In genomic region chr12:65372574-65372973, GRCh38 we compare ENCODE assay signal across 12 cellular contexts.
DNase-seq lines count a peak whose midpoint lies in the region; ATAC-seq and TF ChIP-seq lines count a peak whose summit lies in the region.
"Had no signal": no experiment of that assay in that cellular context is flagged by ENCODE, and none has a peak within 500 bp of the region (broad histone marks: within the 10 kb centered on the region; RNA-seq: fewer than 3 reads in every experiment).

No MANE protein-coding gene starts in this region.

- TF ChIP-seq CTCF in AG09319 (IDR thresholded peaks at IDR 0.05; ENCODE audit: low read depth, low read length): no peak
- no peak for TF ChIP-seq CTCF in choroid plexus epithelial cell (conservative IDR thresholded peaks at IDR 0.05; ENCODE audit: low read depth, low read length)
- TF ChIP-seq CTCF in foreskin fibroblast (IDR thresholded peaks at IDR 0.05; ENCODE audit: low read depth, low read length): no peak
- TF ChIP-seq CTCF in heart right ventricle (IDR thresholded peaks at IDR 0.05): no peak
- no peak for TF ChIP-seq CTCF in Calu3 (IDR thresholded peaks at IDR 0.05; ENCODE audit: unreplicated experiment)

- no peak overlapping the region for H3K4me3 ChIP-seq in choroid plexus epithelial cell (ENCODE audit: low read depth, low read length)
- no peak overlapping the region for H3K4me3 ChIP-seq in foreskin fibroblast (ENCODE audit: low read depth in 1 of 2, low read length in 2 of 2)
- H3K4me3 ChIP-seq in heart right ventricle: no peak overlapping the region
- H3K4me3 ChIP-seq: HAP-1 had no signal

- no peak overlapping the region for H3K27ac Mint-ChIP-seq in Calu3 (ENCODE audit: unreplicated experiment)
- H3K27ac Mint-ChIP-seq: CD4-positive, CD25-positive, alpha-beta regulatory T cell had no signal

- no peaks in the 10 kb centered on the region for H3K4me1 ChIP-seq in heart right ventricle

- ATAC-seq in heart right ventricle: no peak
- no peak for ATAC-seq in activated CD4-positive, CD25-positive, alpha-beta regulatory T cell treated with anti-CD3 and anti-CD28 coated beads, Interleukin-2, amount 50 U/mL, for 24 hours

- DNase-seq in AG09319 (ENCODE audit: extremely low read depth, low read depth): peak; percentile 54
- DNase-seq in EH (ENCODE audit: low read depth): peak; percentile 47
- peak; percentile 48 for DNase-seq in choroid plexus epithelial cell (ENCODE audit: low read depth)
- DNase-seq in foreskin fibroblast: peak; percentile 3 to 4
- no peak for DNase-seq in heart right ventricle
- no peak for DNase-seq in Calu3
- DNase-seq in activated CD4-positive, alpha-beta T cell treated with anti-CD3 and anti-CD28 coated beads, Interleukin-2, amount 50 U/mL, for 48 hours: no peak
- DNase-seq: CD4-positive, CD25-positive, alpha-beta regulatory T cell; DMS 273 treated with DMSO at 0.1 percent for 48 hours; GOT3 had no signal

- H3K27ac ChIP-seq in heart right ventricle: no peak overlapping the region

- H3K4me1 Mint-ChIP-seq in Calu3 (ENCODE audit: low read depth, unreplicated experiment): no peaks in the 10 kb centered on the region
- H3K4me1 Mint-ChIP-seq: CD4-positive, CD25-positive, alpha-beta regulatory T cell had no signal

- CTCF ChIA-PET in Calu3 (lab: Charles Lee): interaction anchor here (0.6 to 1.2 kb wide), 2 partner anchors 184 to 576 kb away, joined by 3 to 5 read pairs; no protein-coding TSS in a partner anchor

- no peaks in the 10 kb centered on the region for H3K36me3 Mint-ChIP-seq in Calu3 (ENCODE audit: insufficient read depth, unreplicated experiment)
- H3K36me3 Mint-ChIP-seq: CD4-positive, CD25-positive, alpha-beta regulatory T cell had no signal

- no peaks in the 10 kb centered on the region for H3K27me3 Mint-ChIP-seq in Calu3 (ENCODE audit: unreplicated experiment)

- intact Hi-C loops in heart right ventricle (cut with DNase I): no loop called here
- intact Hi-C loops in Calu3 (cut with micrococcal nuclease; ENCODE audit: unreplicated experiment): no loop called here

- no peak overlapping the region for H3K4me3 Mint-ChIP-seq in Calu3 (ENCODE audit: low read depth, unreplicated experiment)
- H3K4me3 Mint-ChIP-seq: CD4-positive, CD25-positive, alpha-beta regulatory T cell had no signal

- no peaks in the 10 kb centered on the region for H3K27me3 ChIP-seq in heart right ventricle

- no peaks in the 10 kb centered on the region for H3K9me3 ChIP-seq in heart right ventricle
- H3K9me3 ChIP-seq: HAP-1 had no signal

- no peaks in the 10 kb centered on the region for H3K9me3 Mint-ChIP-seq in Calu3 (ENCODE audit: low read depth, unreplicated experiment)

- peaks cover 0 to 43% (median 0%) of the 10 kb centered on the region in 9 donors for H3K36me3 ChIP-seq in heart right ventricle
- H3K36me3 ChIP-seq: HAP-1 had no signal

- BruUV-seq in Calu3 (replicated peaks; lab: Mats Ljungman, UMichigan): no TSS peak

Comparison
In these comparisons a context has a peak if more than half of its experiments do, and no peak if none do; other contexts are left out.
1. DNase-seq: peak in AG09319 (single experiment), EH (single experiment), choroid plexus epithelial cell (single experiment) and foreskin fibroblast (2 of 2); none in heart right ventricle (0 of 2), Calu3 (single experiment) and activated CD4-positive, alpha-beta T cell treated with anti-CD3 and anti-CD28 coated beads, Interleukin-2, amount 50 U/mL, for 48 hours (0 of 2).